In the genomic region with DNA sequence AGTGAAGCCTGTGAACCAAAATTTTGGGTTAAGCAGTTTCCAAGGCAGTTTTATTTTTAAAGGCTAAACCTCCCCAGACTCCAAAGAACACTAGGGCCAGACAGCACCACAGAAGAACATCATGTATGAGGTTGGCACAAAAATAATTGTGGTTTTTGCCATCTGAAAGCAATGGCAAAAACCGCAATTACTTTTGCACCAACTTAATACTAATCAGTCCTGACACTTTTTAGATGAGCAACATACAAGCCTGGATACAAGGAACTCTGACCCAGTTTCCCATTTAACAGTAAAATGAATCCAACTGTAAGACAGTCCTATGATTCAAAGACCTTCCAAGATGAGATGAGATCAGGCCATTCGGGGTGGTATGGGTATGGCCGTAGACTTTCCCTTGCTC, we compare ENCODE assay signal across 7 cellular contexts.
"Had no signal": no experiment of that assay in that cellular context is flagged by ENCODE, and none has a peak within 500 bp of the region (broad histone marks: within the 10 kb centered on the region; RNA-seq: fewer than 3 reads in every experiment).

No MANE protein-coding gene starts in this region.

- ATAC-seq: GM12878 had no signal

- H3K4me3 ChIP-seq: GM12878 had no signal

- FAIRE-seq: GM12878, GM12891, GM12892, GM18507, GM19239 had no signal

- DNase-seq: GDM1, GF-D8 had no signal
